In genomic region chr14:81638656-81639055, GRCh38 we compare ENCODE assay signal across 20 cellular contexts.
A peak's percentile ranks its signal among the peaks of the same experiment; 100 is the strongest.
DNase-seq lines count a peak whose midpoint lies in the region; ATAC-seq and TF ChIP-seq lines count a peak whose summit lies in the region.
"Had no signal": no experiment of that assay in that cellular context is flagged by ENCODE, and none has a peak within 500 bp of the region (broad histone marks: within the 10 kb centered on the region; RNA-seq: fewer than 3 reads in every experiment).

No MANE protein-coding gene starts in this region.

- no peaks in the 10 kb centered on the region for H3K27me3 Mint-ChIP-seq in brain
- H3K27me3 Mint-ChIP-seq in neural progenitor cell (ENCODE audit: insufficient read depth, low read depth), result no peaks in the 10 kb centered on the region
- no peaks in the 10 kb centered on the region for H3K27me3 Mint-ChIP-seq in Calu3 (ENCODE audit: unreplicated experiment)

- H3K9me3 ChIP-seq in neural progenitor cell (ENCODE audit: low read depth), result no peaks in the 10 kb centered on the region
- H3K9me3 ChIP-seq: A549 had no signal

- no peak overlapping the region for H2AFZ ChIP-seq in neural progenitor cell (replicated peaks)

- CTCF ChIA-PET in Calu3 (lab: Charles Lee), result no interaction called here

- no peaks in the 10 kb centered on the region for H3K79me2 ChIP-seq in neural progenitor cell (ENCODE audit: low read depth)

- ATAC-seq in Right ventricle myocardium superior (ENCODE audit: poor library complexity), result no peak
- ATAC-seq: A549, HCT116, K562 had no signal

- H4K20me1 ChIP-seq in neural progenitor cell (ENCODE audit: low read depth), result no peaks in the 10 kb centered on the region

- no peaks in the 10 kb centered on the region for H3K36me3 Mint-ChIP-seq in brain
- H3K36me3 Mint-ChIP-seq in neural progenitor cell, result no peaks in the 10 kb centered on the region
- no peaks in the 10 kb centered on the region for H3K36me3 Mint-ChIP-seq in Calu3 (ENCODE audit: insufficient read depth, unreplicated experiment)

- H3K4me1 Mint-ChIP-seq in brain (peaks cover 12% of the 10 kb centered on the region), neural progenitor cell (peaks cover 9% of the 10 kb centered on the region), Calu3 (ENCODE audit: low read depth, unreplicated experiment) (no peaks in the 10 kb centered on the region)

- H3K9me3 Mint-ChIP-seq in brain (peaks cover 0 to under 1% (median 0%) of the 10 kb centered on the region in 5 experiments), neural progenitor cell (no peaks in the 10 kb centered on the region), Calu3 (ENCODE audit: low read depth, unreplicated experiment) (peaks cover 9% of the 10 kb centered on the region)
- H3K9me3 Mint-ChIP-seq: CD4-positive, alpha-beta T cell had no signal

- no peak overlapping the region for H3K27ac ChIP-seq in neural progenitor cell
- H3K27ac ChIP-seq: 22Rv1, A549, C4-2B had no signal

- H3K36me3 ChIP-seq in neural progenitor cell, result no peaks in the 10 kb centered on the region

- peaks cover 12% of the 10 kb centered on the region for H3K4me1 ChIP-seq in neural progenitor cell
- H3K4me1 ChIP-seq: A549 had no signal

- DNase-seq in DMS 273 (lab: John Stamatoyannopoulos, UW; ENCODE audit: unreplicated experiment), result peak; percentile 32
- no peak for DNase-seq in DMS 273 treated with DMSO at 0.1 percent for 48 hours (lab: John Stamatoyannopoulos, UW)
- DNase-seq in neural progenitor cell (ENCODE audit: low spot score), result no peak
- no peak for DNase-seq in Calu3
- DNase-seq in activated CD4-positive, alpha-beta T cell treated with anti-CD3 and anti-CD28 coated beads, Interleukin-2, amount 50 U/mL, for 48 hours, result no peak
- no peak for DNase-seq in Right ventricle myocardium superior
- DNase-seq: AML-193; CD4-positive, alpha-beta T cell; DMS79 treated with DMSO at 0.1 percent for 48 hours; GF-D8; GOT3; H7; HFFc6; IMR-90 had no signal

- H3K9ac ChIP-seq in neural progenitor cell, result no peak overlapping the region

- TF ChIP-seq CTCF in brain (conservative IDR thresholded peaks at IDR 0.05) (no peak), neural progenitor cell (IDR thresholded peaks at IDR 0.05) (no peak), Calu3 (IDR thresholded peaks at IDR 0.05; ENCODE audit: unreplicated experiment) (no peak)

- no peaks in the 10 kb centered on the region for H3F3A ChIP-seq in neural progenitor cell (ENCODE audit: low read depth)

- no peak overlapping the region for H3K4me3 ChIP-seq in neural progenitor cell
- H3K4me3 ChIP-seq: A549, K562 had no signal

- H3K27me3 ChIP-seq in neural progenitor cell, result no peaks in the 10 kb centered on the region

- peak overlapping the region in 3 of 5 experiments; percentile 33 to 64 (median 53) for H3K27ac Mint-ChIP-seq in brain
- peak overlapping the region; percentile 15 for H3K27ac Mint-ChIP-seq in neural progenitor cell
- no peak overlapping the region for H3K27ac Mint-ChIP-seq in Calu3 (ENCODE audit: unreplicated experiment)
- H3K27ac Mint-ChIP-seq: CD4-positive, alpha-beta T cell; HFFc6 had no signal

- H3K4me3 Mint-ChIP-seq in brain (no peak overlapping the region), neural progenitor cell (no peak overlapping the region), Calu3 (ENCODE audit: low read depth, unreplicated experiment) (no peak overlapping the region)
- H3K4me3 Mint-ChIP-seq: CD4-positive, alpha-beta T cell; HFFc6 had no signal

- no TSS peak for BruUV-seq in Calu3 (replicated peaks; lab: Mats Ljungman, UMichigan)

- no peak overlapping the region for H3K4me2 ChIP-seq in neural progenitor cell
- H3K4me2 ChIP-seq: A549 had no signal

- intact Hi-C loops in Calu3 (cut with micrococcal nuclease; ENCODE audit: unreplicated experiment), result no loop called here
- intact Hi-C loops in Right ventricle myocardium superior (cut with DNase I), result no loop called here
